ENCODE assay signal across 24 cellular contexts in genomic region chr17:59520276-59520675, GRCh38.
"Had no signal": no experiment of that assay in that cellular context is flagged by ENCODE, and none has a peak within 500 bp of the region (broad histone marks: within the 10 kb centered on the region; RNA-seq: fewer than 3 reads in every experiment).

No MANE protein-coding gene starts in this region.

- H3K9me3 ChIP-seq: neutrophil, right atrium auricular region, sigmoid colon, thoracic aorta, tibial nerve, upper lobe of left lung, uterus had no signal

- ATAC-seq: natural killer cell; stimulated activated effector memory CD8-positive, alpha-beta T cell treated with anti-CD3 and anti-CD28 coated beads, Interleukin-12 subunit alpha, Interleukin-12 subunit beta, amount 100 ng/mL, for 72 hours; stimulated activated naive CD8-positive, alpha-beta T cell treated with anti-CD3 and anti-CD28 coated beads, Interleukin-15, Interleukin-2, amounts not matched to agents 100 U/mL and 50 U/mL, for 24 hours had no signal

- H3K9ac ChIP-seq: parathyroid adenoma had no signal

- H3K27me3 ChIP-seq: dorsolateral prefrontal cortex, neutrophil, right atrium auricular region, sigmoid colon, tibial nerve, upper lobe of left lung, uterus had no signal

- H2AFZ ChIP-seq: parathyroid adenoma had no signal

- H3K79me2 ChIP-seq: parathyroid adenoma had no signal

- H3K27ac Mint-ChIP-seq: immature natural killer cell; memory B cell; natural killer cell; progenitor cell of endocrine pancreas; stimulated activated effector memory CD8-positive, alpha-beta T cell treated with anti-CD3 and anti-CD28 coated beads, Interleukin-12 subunit alpha, Interleukin-12 subunit beta, amount 100 ng/mL, for 72 hours had no signal

- H3K4me3 ChIP-seq: dorsolateral prefrontal cortex, lung, right atrium auricular region, sigmoid colon, thoracic aorta, tibial nerve, upper lobe of left lung, uterus had no signal

- H3K36me3 ChIP-seq: neutrophil, right atrium auricular region, sigmoid colon, thoracic aorta, tibial nerve, upper lobe of left lung, uterus had no signal

- H3K27me3 Mint-ChIP-seq: progenitor cell of endocrine pancreas had no signal

- H3K4me1 ChIP-seq: parathyroid adenoma, uterus had no signal

- H3K36me3 Mint-ChIP-seq: immature natural killer cell; memory B cell; natural killer cell; stimulated activated effector memory CD8-positive, alpha-beta T cell treated with anti-CD3 and anti-CD28 coated beads, Interleukin-12 subunit alpha, Interleukin-12 subunit beta, amount 100 ng/mL, for 72 hours had no signal

- DNase-seq: cortex of kidney; dorsolateral prefrontal cortex; effector CD4-positive, alpha-beta T cell; hypothalamus; immature natural killer cell; islet precursor cell; kidney glomerular epithelial cell; natural killer cell; sigmoid colon; stimulated activated CD4-positive, alpha-beta T cell treated with anti-CD3 and anti-CD28 coated beads, Interleukin-2, amount 100 ng/mL, for 24 hours; stimulated activated CD4-positive, alpha-beta T cell treated with anti-CD3 and anti-CD28 coated beads, Interleukin-4, amount 100 ng/mL, for 24 hours; stimulated activated naive CD8-positive, alpha-beta T cell treated with anti-CD3 and anti-CD28 coated beads, Interleukin-15, Interleukin-2, amounts not matched to agents 100 U/mL and 50 U/mL, for 24 hours; upper lobe of left lung; uterus had no signal

- H3K4me3 Mint-ChIP-seq: immature natural killer cell; memory B cell; natural killer cell; neural crest cell; stimulated activated effector memory CD8-positive, alpha-beta T cell treated with anti-CD3 and anti-CD28 coated beads, Interleukin-12 subunit alpha, Interleukin-12 subunit beta, amount 100 ng/mL, for 72 hours had no signal
